Comparison of ENCODE assay signal across 8 cellular contexts in genomic region chr17:68777243-68777855, GRCh38.
DNase-seq lines count a peak whose midpoint lies in the region; ATAC-seq, FAIRE-seq and TF ChIP-seq lines count a peak whose summit lies in the region.

No MANE protein-coding gene starts in this region.

- ATAC-seq in activated B cell treated with CpG ODN at 0.5 μM for 24 hours (ENCODE audit: low read depth) (no peak), HG02759 (IDR thresholded peaks at IDR 0.05; ENCODE audit: unreplicated experiment) (no peak), GM18498 (IDR thresholded peaks at IDR 0.05; ENCODE audit: unreplicated experiment) (no peak)

- CTCF ChIA-PET in activated B cell treated with CpG ODN at 0.5 μM for 24 hours (lab: Charles Lee): interaction anchor here (0.6 to 5.7 kb wide), 9 partner anchors 9 to 486 kb away, joined by 3 to 52 read pairs (median 4); no protein-coding TSS in a partner anchor

- POLR2A ChIA-PET in activated B cell treated with CpG ODN at 0.5 μM for 24 hours (lab: Charles Lee): no interaction called here

- peak; percentile 38 to 42 for DNase-seq in AML-193 (lab: John Stamatoyannopoulos, UW)
- no peak for DNase-seq in GM12891 (ENCODE audit: insufficient read length, low spot score)
- DNase-seq in NCI-H1694 treated with DMSO at 0.1 percent for 48 hours (lab: John Stamatoyannopoulos, UW): peak; percentile 49
- no peak for DNase-seq in activated B cell treated with CpG ODN at 0.5 μM for 24 hours
- DNase-seq in fibroblast of the conjunctiva (ENCODE audit: low read depth): peak; percentile 71

- H3K4me3 Mint-ChIP-seq in activated B cell treated with CpG ODN at 0.5 μM for 24 hours (no peak overlapping the region), nephron (no peak overlapping the region)

- intact Hi-C loops in activated B cell treated with CpG ODN at 0.5 μM for 24 hours (cut with micrococcal nuclease): loop anchor here (1.0 to 5.0 kb wide), 3 partner anchors 130 to 469 kb away; no protein-coding TSS in a partner anchor

- TF ChIP-seq CTCF in activated B cell treated with CpG ODN at 0.5 μM for 24 hours (IDR thresholded peaks at IDR 0.05) (peak; percentile 35), nephron (IDR thresholded peaks at IDR 0.05; ENCODE audit: unreplicated experiment in 3 of 3) (peak; percentile 67 to 76 (median 73))

- H3K36me3 Mint-ChIP-seq in activated B cell treated with CpG ODN at 0.5 μM for 24 hours (ENCODE audit: low read depth) (no peaks in the 10 kb centered on the region), nephron (ENCODE audit: low read depth) (no peaks in the 10 kb centered on the region)

- H3K27me3 Mint-ChIP-seq in activated B cell treated with CpG ODN at 0.5 μM for 24 hours (no peaks in the 10 kb centered on the region), nephron (ENCODE audit: low read depth) (no peaks in the 10 kb centered on the region)

- H3K9me3 Mint-ChIP-seq in activated B cell treated with CpG ODN at 0.5 μM for 24 hours: no peaks in the 10 kb centered on the region
- no peaks in the 10 kb centered on the region for H3K9me3 Mint-ChIP-seq in nephron

- peaks cover 18% of the 10 kb centered on the region for H3K4me1 Mint-ChIP-seq in activated B cell treated with CpG ODN at 0.5 μM for 24 hours
- H3K4me1 Mint-ChIP-seq in nephron: peaks cover 36% of the 10 kb centered on the region

- TF ChIP-seq POLR2A in GM12891 (IDR thresholded peaks at IDR 0.05; ENCODE audit: low read depth, low read length): no peak

- peak; percentile 69 for FAIRE-seq in GM12891 (lab: Jason Lieb, UNC)

- H3K27ac Mint-ChIP-seq in activated B cell treated with CpG ODN at 0.5 μM for 24 hours (no peak overlapping the region), nephron (peak overlapping the region; percentile 21 to 48 (median 41))

TF ChIP-seq in GM12891, 5 proteins besides CTCF, POLR2A, EP300 and RAD21:
- TF ChIP-seq SPI1 (IDR thresholded peaks at IDR 0.05; ENCODE audit: low read depth, low read length) (no peak), TAF1 (IDR thresholded peaks at IDR 0.05; ENCODE audit: low read depth, low read length) (no peak), PAX5 (IDR thresholded peaks at IDR 0.05; ENCODE audit: insufficient read depth, low read length, severe bottlenecking) (no peak)
TF ChIP-seq in GM12891: peak in this region for 0.

Comparison
In these comparisons a context has a peak if more than half of its experiments do, and no peak if none do; other contexts are left out.
1. DNase-seq: peak in AML-193 (2 of 2), NCI-H1694 treated with DMSO at 0.1 percent for 48 hours (single experiment) and fibroblast of the conjunctiva (single experiment); none in GM12891 (single experiment) and activated B cell treated with CpG ODN at 0.5 μM for 24 hours (single experiment).